In genomic region chr17:81003711-81004335, GRCh38 we compare ENCODE assay signal across 8 cellular contexts. TPM values are rescaled to one million over a fixed set of nuclear protein-coding genes. Genes with fewer than 3 reads are reported as not detected.
DNase-seq lines count a peak whose midpoint lies in the region; ATAC-seq and TF ChIP-seq lines count a peak whose summit lies in the region.

No MANE protein-coding gene starts in this region.

- peak; percentile 28 for ATAC-seq in mucosa of descending colon

- H3K4me2 ChIP-seq in mammary epithelial cell (ENCODE audit: insufficient read depth, low read depth, low read length): peak overlapping the region; percentile 69

- intact Hi-C loops in mammary epithelial cell (cut with micrococcal nuclease) (no loop called here), mucosa of descending colon (cut with DNase I, micrococcal nuclease) (no loop called here), thyroid gland (cut with DNase I) (no loop called here)

- H3K27ac ChIP-seq in HEK293 (ENCODE audit: extremely low read depth, low read depth, low read length): no peak overlapping the region
- H3K27ac ChIP-seq in mammary epithelial cell (ENCODE audit: insufficient read depth, low read depth, low read length): no peak overlapping the region
- no peak overlapping the region for H3K27ac ChIP-seq in thyroid gland

- no peak overlapping the region for H3K9ac ChIP-seq in mammary epithelial cell (ENCODE audit: insufficient read depth, low read length)

- no peak for TF ChIP-seq POLR2A in thyroid gland (IDR thresholded peaks at IDR 0.05)

- no peak for TF ChIP-seq CTCF in HEK293 (tag by site-specific recombination; IDR thresholded peaks at IDR 0.05)
- TF ChIP-seq CTCF in mammary epithelial cell (conservative IDR thresholded peaks at IDR 0.05 in 1 of 2, IDR thresholded peaks at IDR 0.05 in 1 of 2; ENCODE audit: extremely low read depth in 1 of 2, insufficient read depth in 1 of 2, low read depth in 1 of 2, low read length in 2 of 2): no peak
- TF ChIP-seq CTCF in mucosa of descending colon (IDR thresholded peaks at IDR 0.05): no peak
- no peak for TF ChIP-seq CTCF in thyroid gland (IDR thresholded peaks at IDR 0.05)

- in situ Hi-C loops in mammary epithelial cell (cut with MboI; ENCODE audit: low sequenced_read_pairs in 2 of 2): loop anchor here in 1 of 2 donors (25.0 kb wide), 1 partner anchor 233 kb away; the partner anchor contains the start of genes NDUFAF8 and TEPSIN

- H3K4me3 ChIP-seq in HEK293 (ENCODE audit: low read depth, low read length) (peak overlapping the region; percentile 32), mammary epithelial cell (replicated peaks in 1 of 3; ENCODE audit: insufficient read depth in 1 of 3, low read depth in 2 of 3, low read length in 3 of 3) (no peak overlapping the region), mucosa of descending colon (no peak overlapping the region), thyroid gland (replicated peaks in 1 of 3) (no peak overlapping the region)

- 10% methylated on average over 14 of the region's 56 CpGs for WGBS in mammary epithelial cell (ENCODE audit: low coverage, missing lambda C conversion rate)
- 16 to 19% methylated on average over 13 to 14 of the region's 56 CpGs for WGBS in thyroid gland, 2 donors

- POLR2A ChIA-PET in HEK293 (lab: Yijun Ruan, JAX): interaction anchor here (1.3 to 2.7 kb wide), 2 partner anchors 10 to 20 kb away, joined by 4 to 6 read pairs; no protein-coding TSS in a partner anchor

- H4K20me1 ChIP-seq in mammary epithelial cell (ENCODE audit: insufficient read depth, low read length): no peaks in the 10 kb centered on the region

- peak; percentile 4 for DNase-seq in Ammon's horn (ENCODE audit: low spot score)
- DNase-seq in mammary epithelial cell: no peak
- peak; percentile 56 to 76 (median 60) for DNase-seq in mucosa of descending colon
- DNase-seq in activated CD4-positive, alpha-beta T cell treated with anti-CD3 and anti-CD28 coated beads, Interleukin-2, amount 50 U/mL, for 1 hour: no peak
- no peak for DNase-seq in SKM-1 treated with dmso at 0.1 percent for 144 hours (lab: John Stamatoyannopoulos, UW; ENCODE audit: unreplicated experiment)
- no peak for DNase-seq in thyroid gland
- no peak for DNase-seq in HuH-7.5 (ENCODE audit: low spot score)

- dilution Hi-C loops in mammary epithelial cell (cut with HindIII; ENCODE audit: low sequenced_read_pairs): loop anchor here (25.0 kb wide), 1 partner anchor 508 kb away; the partner anchor contains the start of gene ACTG1

- no peak overlapping the region for H2AFZ ChIP-seq in mammary epithelial cell (ENCODE audit: low read depth, low read length)

- H3K9me3 ChIP-seq in HEK293 (ENCODE audit: control insufficient read depth, insufficient read depth, low read depth, low read length) (no peaks in the 10 kb centered on the region), mammary epithelial cell (replicated peaks; ENCODE audit: insufficient read depth, low read length) (no peaks in the 10 kb centered on the region), mucosa of descending colon (no peaks in the 10 kb centered on the region), thyroid gland (no peaks in the 10 kb centered on the region)

- H3K36me3 ChIP-seq in HEK293 (ENCODE audit: control insufficient read depth in 2 of 2, insufficient read depth in 1 of 2, low read length in 2 of 2): peaks cover 0 to 16% of the 10 kb centered on the region in 2 experiments; a peak in 1 of 3 replicates
- no peaks in the 10 kb centered on the region for H3K36me3 ChIP-seq in mammary epithelial cell (ENCODE audit: insufficient read depth, low read length)
- H3K36me3 ChIP-seq in mucosa of descending colon (ENCODE audit: low read depth): peaks cover 4% of the 10 kb centered on the region
- H3K36me3 ChIP-seq in thyroid gland: peaks cover 13 to 14% of the 10 kb centered on the region in 2 donors

- CTCF ChIA-PET in HEK293 (lab: Yijun Ruan, JAX) (interaction anchor here (0.6 kb wide), 3 partner anchors 18 to 481 kb away, joined by 3 read pairs; no protein-coding TSS in a partner anchor), mammary epithelial cell (lab: Charles Lee; ENCODE audit: low non-redundant PET) (no interaction called here)

- no TSS peak for BruUV-seq in mammary epithelial cell (replicated peaks; lab: Mats Ljungman, UMichigan)

- H3K4me1 ChIP-seq in HEK293 (ENCODE audit: control insufficient read depth, insufficient read depth, low read length) (peaks cover 10% of the 10 kb centered on the region), mammary epithelial cell (ENCODE audit: insufficient read depth, low read length) (peaks cover 14% of the 10 kb centered on the region), mucosa of descending colon (ENCODE audit: low read depth) (peaks cover 53% of the 10 kb centered on the region), thyroid gland (peaks cover 5 to 24% of the 10 kb centered on the region in 2 donors)

- H3K27me3 ChIP-seq in mammary epithelial cell (ENCODE audit: insufficient read depth, low read length): peaks cover 11% of the 10 kb centered on the region
- H3K27me3 ChIP-seq in thyroid gland: no peaks in the 10 kb centered on the region

- no peaks in the 10 kb centered on the region for H3K79me2 ChIP-seq in mammary epithelial cell (ENCODE audit: insufficient read depth, low read length)

TF ChIP-seq in HEK293, 187 proteins besides CTCF, POLR2A, EP300 and RAD21 (continues in another document):
- TF ChIP-seq ZNF341 (tag by site-specific recombination; IDR thresholded peaks at IDR 0.05; ENCODE audit: low read depth) (no peak), ZNF670 (tag by site-specific recombination; IDR thresholded peaks at IDR 0.05; ENCODE audit: low read depth) (no peak), ZNF266 (tag by site-specific recombination; IDR thresholded peaks at IDR 0.05; ENCODE audit: low read depth) (no peak), ZNF558 (tag by site-specific recombination; IDR thresholded peaks at IDR 0.05) (no peak), ZNF362 (tag by site-specific recombination; IDR thresholded peaks at IDR 0.05) (no peak), AEBP2 (tag by site-specific recombination; IDR thresholded peaks at IDR 0.05; ENCODE audit: borderline replicate concordance) (no peak), ZNF768 (tag by site-specific recombination; IDR thresholded peaks at IDR 0.05) (0 out of 2 replicates have a peak, but pooled peaks have one; percentile 5), ZNF449 (tag by site-specific recombination; IDR thresholded peaks at IDR 0.05) (peak; percentile 86), ZNF398 (tag by site-specific recombination; IDR thresholded peaks at IDR 0.05) (no peak), KLF1 (tag by site-specific recombination; IDR thresholded peaks at IDR 0.05) (peak; percentile 85), OVOL3 (tag by site-specific recombination; IDR thresholded peaks at IDR 0.05) (no peak)

RNA-seq across cellular contexts. Expression of gene CHMP6, which starts 12.2 kb away (rescaled TPM):
- total RNA-seq in mammary epithelial cell (10 to 100 TPM; 12.0 to 28.1 TPM), mucosa of descending colon (10 to 100 TPM; 35.1 to 43.9 (median 35.4) TPM), thyroid gland (10 to 100 TPM; 19.5 to 37.8 (median 27.8) TPM)
- 22.9 TPM for polyA plus RNA-seq in mammary epithelial cell
- polyA minus RNA-seq in mammary epithelial cell: 33.4 TPM

RNA-seq across cellular contexts. Expression of gene BAIAP2, which starts 31.1 kb away (rescaled TPM):
- total RNA-seq in mammary epithelial cell: 100 to 1,000 TPM in 1 of 2 donors, 10 to 100 TPM in 1; 30.8 to 114 TPM
- 40.7 TPM for polyA plus RNA-seq in mammary epithelial cell
- polyA minus RNA-seq in mammary epithelial cell: 24.5 TPM
- 10 to 100 TPM; 11.6 to 76.7 (median 19.4) TPM for total RNA-seq in mucosa of descending colon
- total RNA-seq in thyroid gland: 10 to 100 TPM; 35.8 to 86.8 (median 42.1) TPM

Comparison
In these comparisons a context has a peak if more than half of its experiments do, and no peak if none do; other contexts are left out.
1. DNase-seq: peak in Ammon's horn (single experiment) and mucosa of descending colon (3 of 3); none in mammary epithelial cell (single experiment), activated CD4-positive, alpha-beta T cell treated with anti-CD3 and anti-CD28 coated beads, Interleukin-2, amount 50 U/mL, for 1 hour (single experiment), SKM-1 treated with dmso at 0.1 percent for 144 hours (single experiment), thyroid gland (0 of 2) and HuH-7.5 (single experiment).